Comparison of ENCODE assay signal across 18 cellular contexts in genomic region chr6:294656-295565, GRCh38. TPM values are rescaled to one million over a fixed set of nuclear protein-coding genes. Genes with fewer than 3 reads are reported as not detected.
A peak's percentile ranks its signal among the peaks of the same experiment; 100 is the strongest.
DNase-seq lines count a peak whose midpoint lies in the region; ATAC-seq, FAIRE-seq and TF ChIP-seq lines count a peak whose summit lies in the region.
"Had no signal": no experiment of that assay in that cellular context is flagged by ENCODE, and none has a peak within 500 bp of the region (broad histone marks: within the 10 kb centered on the region; RNA-seq: fewer than 3 reads in every experiment).

No MANE protein-coding gene starts in this region.

- intact Hi-C loops in natural killer cell (cut with micrococcal nuclease) = loop anchor here (5.0 kb wide), 4 partner anchors 78 to 197 kb away; no protein-coding TSS in a partner anchor
- intact Hi-C loops in activated CD4-positive, alpha-beta memory T cell treated with anti-CD3 and anti-CD28 coated beads for 36 hours (cut with micrococcal nuclease) = loop anchor here (5.0 kb wide), 1 partner anchor 212 kb away; no protein-coding TSS in a partner anchor
- intact Hi-C loops in aorta (cut with DNase I) = no loop called here

- POLR2A ChIA-PET in activated CD4-positive, alpha-beta memory T cell treated with anti-CD3 and anti-CD28 coated beads for 36 hours (lab: Charles Lee) = no interaction called here

- no peak for DNase-seq in CD4-positive, CD25-positive, alpha-beta regulatory T cell
- no peak for DNase-seq in GM18507 (ENCODE audit: extremely low spot score, insufficient read length, low read depth)
- no peak for DNase-seq in activated naive CD8-positive, alpha-beta T cell treated with anti-CD3 and anti-CD28 coated beads for 36 hours
- DNase-seq in natural killer cell = no peak
- no peak for DNase-seq in iPS-NIHi7 (ENCODE audit: extremely low spot score)
- no peak for DNase-seq in activated CD4-positive, alpha-beta memory T cell treated with anti-CD3 and anti-CD28 coated beads for 36 hours
- no peak for DNase-seq in aorta
- DNase-seq in kidney glomerular epithelial cell (lab: John Stamatoyannopoulos, UW) = no peak
- DNase-seq: activated CD4-positive, alpha-beta T cell treated with anti-CD3 and anti-CD28 coated beads, Interleukin-2, amount 50 U/mL, for 1 hour; foreskin fibroblast; GDM1; H7; left cardiac atrium; stimulated activated CD4-positive, alpha-beta T cell treated with anti-CD3 and anti-CD28 coated beads, Interleukin-4, amount 100 ng/mL, for 1 hour had no signal

- H3K27me3 Mint-ChIP-seq in CD4-positive, CD25-positive, alpha-beta regulatory T cell = peaks cover 4% of the 10 kb centered on the region
- no peaks in the 10 kb centered on the region for H3K27me3 Mint-ChIP-seq in activated naive CD8-positive, alpha-beta T cell treated with anti-CD3 and anti-CD28 coated beads for 36 hours
- peaks cover 0 to 2% of the 10 kb centered on the region in 2 donors for H3K27me3 Mint-ChIP-seq in natural killer cell (ENCODE audit: low read depth in 2 of 2)
- H3K27me3 Mint-ChIP-seq in activated CD4-positive, alpha-beta memory T cell treated with anti-CD3 and anti-CD28 coated beads for 36 hours = peaks cover 1% of the 10 kb centered on the region

- no peaks in the 10 kb centered on the region for H3K36me3 ChIP-seq in CD4-positive, CD25-positive, alpha-beta regulatory T cell (ENCODE audit: control insufficient read depth, insufficient read depth, low read length)
- H3K36me3 ChIP-seq in aorta (ENCODE audit: control insufficient read depth in 1 of 2, insufficient read depth in 2 of 2, low read length in 1 of 2) = no peaks in the 10 kb centered on the region
- H3K36me3 ChIP-seq: thoracic aorta had no signal

- no peak for TF ChIP-seq CTCF in natural killer cell (IDR thresholded peaks at IDR 0.05)

- WGBS in aorta, 2 donors = 84 to 85% methylated on average over 17 of the region's 17 CpGs

- H3K36me3 Mint-ChIP-seq in CD4-positive, CD25-positive, alpha-beta regulatory T cell = no peaks in the 10 kb centered on the region
- peaks cover 7% of the 10 kb centered on the region for H3K36me3 Mint-ChIP-seq in activated naive CD8-positive, alpha-beta T cell treated with anti-CD3 and anti-CD28 coated beads for 36 hours
- H3K36me3 Mint-ChIP-seq in natural killer cell = no peaks in the 10 kb centered on the region
- peaks cover 3% of the 10 kb centered on the region for H3K36me3 Mint-ChIP-seq in activated CD4-positive, alpha-beta memory T cell treated with anti-CD3 and anti-CD28 coated beads for 36 hours

- H3K27ac Mint-ChIP-seq in CD4-positive, CD25-positive, alpha-beta regulatory T cell = peak overlapping the region in 1 of 3 donors; percentile 15
- peak overlapping the region; percentile 36 for H3K27ac Mint-ChIP-seq in activated naive CD8-positive, alpha-beta T cell treated with anti-CD3 and anti-CD28 coated beads for 36 hours
- H3K27ac Mint-ChIP-seq in natural killer cell = peak overlapping the region; percentile 27 to 78
- no peak overlapping the region for H3K27ac Mint-ChIP-seq in activated CD4-positive, alpha-beta memory T cell treated with anti-CD3 and anti-CD28 coated beads for 36 hours

- peaks cover 0 to 2% (median 0%) of the 10 kb centered on the region in 7 donors for H3K9me3 Mint-ChIP-seq in CD4-positive, CD25-positive, alpha-beta regulatory T cell
- H3K9me3 Mint-ChIP-seq in activated naive CD8-positive, alpha-beta T cell treated with anti-CD3 and anti-CD28 coated beads for 36 hours = peaks cover 3% of the 10 kb centered on the region
- H3K9me3 Mint-ChIP-seq in natural killer cell = no peaks in the 10 kb centered on the region
- H3K9me3 Mint-ChIP-seq in activated CD4-positive, alpha-beta memory T cell treated with anti-CD3 and anti-CD28 coated beads for 36 hours = no peaks in the 10 kb centered on the region

- peaks cover 19 to 64% (median 53%) of the 10 kb centered on the region in 4 donors for H3K4me1 Mint-ChIP-seq in CD4-positive, CD25-positive, alpha-beta regulatory T cell
- peaks cover 34% of the 10 kb centered on the region for H3K4me1 Mint-ChIP-seq in activated naive CD8-positive, alpha-beta T cell treated with anti-CD3 and anti-CD28 coated beads for 36 hours
- peaks cover 55 to 64% of the 10 kb centered on the region in 2 donors for H3K4me1 Mint-ChIP-seq in natural killer cell
- peaks cover 48% of the 10 kb centered on the region for H3K4me1 Mint-ChIP-seq in activated CD4-positive, alpha-beta memory T cell treated with anti-CD3 and anti-CD28 coated beads for 36 hours (ENCODE audit: low read depth)

- H3K27me3 ChIP-seq in CD4-positive, CD25-positive, alpha-beta regulatory T cell (ENCODE audit: control insufficient read depth, insufficient read depth, low read length) = no peaks in the 10 kb centered on the region
- H3K27me3 ChIP-seq in aorta (ENCODE audit: control insufficient read depth in 1 of 2, insufficient read depth in 2 of 2, low read length in 1 of 2) = no peaks in the 10 kb centered on the region

- no peak overlapping the region for H3K4me3 ChIP-seq in CD4-positive, CD25-positive, alpha-beta regulatory T cell (ENCODE audit: low read depth, low read length)
- H3K4me3 ChIP-seq in aorta (ENCODE audit: low read length in 2 of 2) = no peak overlapping the region
- H3K4me3 ChIP-seq: thoracic aorta had no signal

- no peak overlapping the region for H3K27ac ChIP-seq in CD4-positive, CD25-positive, alpha-beta regulatory T cell (ENCODE audit: insufficient read depth, low read length, poor library complexity, severe bottlenecking)
- no peak overlapping the region for H3K27ac ChIP-seq in aorta (ENCODE audit: low read depth in 1 of 2, low read length in 2 of 2)
- H3K27ac ChIP-seq: thoracic aorta had no signal

- no peak for ATAC-seq in CD4-positive, CD25-positive, alpha-beta regulatory T cell (ENCODE audit: low read depth in 2 of 2)
- no peak for ATAC-seq in natural killer cell
- no peak for ATAC-seq in aorta (ENCODE audit: low FRiP score)
- ATAC-seq: left cardiac atrium had no signal

- FAIRE-seq in GM18507 (lab: Jason Lieb, UNC) = peak; percentile 31
- FAIRE-seq: D721Med, endometrium, TTC549 had no signal

- no peaks in the 10 kb centered on the region for H3K9me3 ChIP-seq in CD4-positive, CD25-positive, alpha-beta regulatory T cell (ENCODE audit: control insufficient read depth in 2 of 2, low read length in 2 of 2)
- no peaks in the 10 kb centered on the region for H3K9me3 ChIP-seq in aorta (ENCODE audit: control insufficient read depth, low read length)
- H3K9me3 ChIP-seq: thoracic aorta had no signal

- CTCF ChIA-PET in activated CD4-positive, alpha-beta memory T cell treated with anti-CD3 and anti-CD28 coated beads for 36 hours (lab: Charles Lee) = interaction anchor here (1.1 kb wide), 1 partner anchor 13 kb away, joined by 3 read pairs; no protein-coding TSS in a partner anchor

- H3K4me3 Mint-ChIP-seq in CD4-positive, CD25-positive, alpha-beta regulatory T cell = peak overlapping the region in 3 of 4 donors; percentile 1 to 89 (median 26)
- H3K4me3 Mint-ChIP-seq in activated naive CD8-positive, alpha-beta T cell treated with anti-CD3 and anti-CD28 coated beads for 36 hours = peak overlapping the region; percentile 2
- H3K4me3 Mint-ChIP-seq in natural killer cell = no peak overlapping the region
- no peak overlapping the region for H3K4me3 Mint-ChIP-seq in activated CD4-positive, alpha-beta memory T cell treated with anti-CD3 and anti-CD28 coated beads for 36 hours

- H3K4me1 ChIP-seq in CD4-positive, CD25-positive, alpha-beta regulatory T cell (ENCODE audit: control insufficient read depth, insufficient read depth, low read length, poor library complexity, severe bottlenecking) = peaks cover 42% of the 10 kb centered on the region
- H3K4me1 ChIP-seq in aorta (ENCODE audit: control insufficient read depth in 1 of 2, insufficient read depth in 2 of 2, low read length in 2 of 2) = peaks cover 0 to 2% of the 10 kb centered on the region in 2 donors

RNA-seq across cellular contexts. Expression of gene DUSP22, which starts 2.6 kb away (rescaled TPM):
- total RNA-seq in CD4-positive, CD25-positive, alpha-beta regulatory T cell = 46.6 TPM
- 10 to 100 TPM; 45.5 to 48.5 (median 47.5) TPM for polyA plus RNA-seq in CD4-positive, CD25-positive, alpha-beta regulatory T cell
- total RNA-seq in activated naive CD8-positive, alpha-beta T cell treated with anti-CD3 and anti-CD28 coated beads for 36 hours = 10 to 100 TPM; 22.9 to 23.9 TPM
- total RNA-seq in natural killer cell = 10 to 100 TPM; 50.4 to 61.5 (median 56.6) TPM
- 10 to 100 TPM; 28.0 to 28.7 TPM for total RNA-seq in activated CD4-positive, alpha-beta memory T cell treated with anti-CD3 and anti-CD28 coated beads for 36 hours
- total RNA-seq in aorta = 10 to 100 TPM; 56.7 to 65.8 TPM
- polyA plus RNA-seq in aorta = 10 to 100 TPM; 23.0 to 41.8 TPM

Comparison
In these comparisons a context has a peak if more than half of its experiments do, and no peak if none do; other contexts are left out.
1. H3K4me3 Mint-ChIP-seq: peak in CD4-positive, CD25-positive, alpha-beta regulatory T cell (3 of 4) and activated naive CD8-positive, alpha-beta T cell treated with anti-CD3 and anti-CD28 coated beads for 36 hours (single experiment); none in natural killer cell (single experiment) and activated CD4-positive, alpha-beta memory T cell treated with anti-CD3 and anti-CD28 coated beads for 36 hours (single experiment).
2. intact Hi-C loops: an anchor here in natural killer cell (5.0 kb wide) and activated CD4-positive, alpha-beta memory T cell treated with anti-CD3 and anti-CD28 coated beads for 36 hours (5.0 kb wide); none called in aorta.